Comparison of ENCODE assay signal across 18 cellular contexts in the genomic region with DNA sequence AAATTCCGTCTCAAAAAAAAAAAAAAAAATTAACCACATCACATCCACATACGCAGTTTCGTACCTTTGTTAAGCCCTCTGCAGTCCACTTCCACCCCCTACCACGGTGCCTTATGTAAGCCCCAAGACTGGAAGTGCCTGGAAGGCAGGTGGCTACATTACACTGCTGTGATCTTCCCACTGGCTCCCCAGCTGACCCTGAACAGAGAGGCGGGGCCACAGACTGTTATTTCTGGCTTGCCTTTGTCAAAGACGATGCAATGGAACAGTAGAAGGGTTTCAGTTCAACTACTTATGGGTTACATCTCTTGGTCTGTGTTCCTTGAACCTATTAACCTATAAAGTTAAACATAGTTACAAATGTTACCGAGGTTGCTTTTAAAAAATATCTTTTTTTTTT. TPM values are rescaled to one million over a fixed set of nuclear protein-coding genes. Genes with fewer than 3 reads are reported as not detected.
A peak's percentile ranks its signal among the peaks of the same experiment; 100 is the strongest.
DNase-seq lines count a peak whose midpoint lies in the region; ATAC-seq, FAIRE-seq and TF ChIP-seq lines count a peak whose summit lies in the region.
"Had no signal": no experiment of that assay in that cellular context is flagged by ENCODE, and none has a peak within 500 bp of the region (broad histone marks: within the 10 kb centered on the region; RNA-seq: fewer than 3 reads in every experiment).

No MANE protein-coding gene starts in this region.

- no peaks in the 10 kb centered on the region for H3K4me1 ChIP-seq in K562 (replicated peaks in 1 of 2; ENCODE audit: control insufficient read depth in 2 of 2, insufficient read depth in 2 of 2, low read length in 2 of 2)
- H3K4me1 ChIP-seq: HAP-1 had no signal

- no peak for TF ChIP-seq RAD21 in K562 (CRISPR knock-in tag; conservative IDR thresholded peaks at IDR 0.05 in 1 of 2, IDR thresholded peaks at IDR 0.05 in 1 of 2)

- no peaks in the 10 kb centered on the region for H3K36me3 ChIP-seq in K562 (ENCODE audit: control insufficient read depth, insufficient read depth, low read length)
- H3K36me3 ChIP-seq: BLaER1 treated with 17β-estradiol and CSF1 and Interleukin-3, amounts not matched to agents 10 nM and 100 nM; HAP-1 had no signal

- POLR2A ChIA-PET in K562 (lab: Yijun Ruan, JAX), result no interaction called here

- BruUV-seq in K562 (replicated peaks; lab: Mats Ljungman, UMichigan), result no TSS peak

- peaks cover 5 to 27% of the 10 kb centered on the region in 2 experiments; a peak in 3 of 5 replicates for H3K27me3 ChIP-seq in K562 (ENCODE audit: control insufficient read depth in 2 of 2, insufficient read depth in 2 of 2, low read length in 2 of 2)
- H3K27me3 ChIP-seq: BLaER1 treated with 17β-estradiol and CSF1 and Interleukin-3, amounts not matched to agents 10 nM and 100 nM had no signal

- no peak for TF ChIP-seq CTCF in GM20000 (IDR thresholded peaks at IDR 0.05; ENCODE audit: extremely low read depth, missing control alignments)
- no peak for TF ChIP-seq CTCF in K562 (IDR thresholded peaks at IDR 0.05 in 2 of 3, conservative IDR thresholded peaks at IDR 0.05 in 1 of 3; ENCODE audit: insufficient read depth in 2 of 3, low read depth in 1 of 3, low read length in 3 of 3)

- no peak overlapping the region for H3K4me3 ChIP-seq in K562
- H3K4me3 ChIP-seq: BLaER1 treated with 17β-estradiol and CSF1 and Interleukin-3, amounts not matched to agents 10 nM and 100 nM; HAP-1 had no signal

- peak; percentile 19 for DNase-seq in DMS 273 (lab: John Stamatoyannopoulos, UW; ENCODE audit: unreplicated experiment)
- DNase-seq in DMS 273 treated with DMSO at 0.1 percent for 48 hours (lab: John Stamatoyannopoulos, UW), result no peak
- DNase-seq in GM20000 (ENCODE audit: low spot score), result peak; percentile 9
- DNase-seq in MV-4-11 (lab: John Stamatoyannopoulos, UW), result peak; percentile 26
- no peak for DNase-seq in K562 (ENCODE audit: extremely low read depth in 1 of 4, low spot score in 3 of 4)
- no peak for DNase-seq in AG08396 (ENCODE audit: low spot score)
- DNase-seq in GM12892 (ENCODE audit: insufficient read length), result no peak
- DNase-seq: CD4-positive, CD25-positive, alpha-beta regulatory T cell; DMS79; EL; HFFc6 had no signal

- FAIRE-seq in K562 (lab: Jason Lieb, UNC), result no peak
- FAIRE-seq in GM12892 (lab: Jason Lieb, UNC), result no peak
- FAIRE-seq: G401.6, H1 had no signal

- H4K20me1 ChIP-seq in K562 (replicated peaks; ENCODE audit: control insufficient read depth, insufficient read depth, low read length), result no peaks in the 10 kb centered on the region
- H4K20me1 ChIP-seq: BLaER1 treated with 17β-estradiol and CSF1 and Interleukin-3, amounts not matched to agents 10 nM and 100 nM had no signal

- H3K27ac ChIP-seq in K562 (ENCODE audit: extremely low read depth, low read depth, low read length), result no peak overlapping the region
- H3K27ac ChIP-seq: 22Rv1; BLaER1 treated with 17β-estradiol and CSF1 and Interleukin-3, amounts not matched to agents 10 nM and 100 nM; KMS-11 had no signal

- intact Hi-C loops in K562 (cut with micrococcal nuclease), result no loop called here

- no peaks in the 10 kb centered on the region for H3K79me2 ChIP-seq in K562 (ENCODE audit: control insufficient read depth, insufficient read depth, low read length)

- H3K9me3 ChIP-seq in K562 (replicated peaks; ENCODE audit: control insufficient read depth, insufficient read depth, low read depth, low read length), result no peaks in the 10 kb centered on the region
- H3K9me3 ChIP-seq: BLaER1 treated with 17β-estradiol and CSF1 and Interleukin-3, amounts not matched to agents 10 nM and 100 nM; HAP-1 had no signal

- in situ Hi-C loops in K562 (cut with MboI), result no loop called here

- WGBS in K562 (ENCODE audit: insufficient coverage, low coverage, missing lambda C conversion rate), result under 1% methylated on average over 7 of the region's 7 CpGs

- CTCF ChIA-PET in K562 (lab: Yijun Ruan, JAX; ENCODE audit: low intra/inter-chr PET ratio), result no interaction called here

- H3K4me2 ChIP-seq in K562 (ENCODE audit: insufficient read depth, low read length), result no peak overlapping the region
- H3K4me2 ChIP-seq: KMS-11 had no signal

- H3K9ac ChIP-seq in K562 (ENCODE audit: insufficient read depth in 1 of 2, low read depth in 2 of 2, low read length in 2 of 2), result no peak overlapping the region
- H3K9ac ChIP-seq: BLaER1 treated with 17β-estradiol and CSF1 and Interleukin-3, amounts not matched to agents 10 nM and 100 nM; KMS-11 had no signal

- no peak overlapping the region for H2AFZ ChIP-seq in K562 (ENCODE audit: low read depth, low read length)

- no peaks in the 10 kb centered on the region for H3K9me1 ChIP-seq in K562 (ENCODE audit: control insufficient read depth, insufficient read depth, low read length)

- ATAC-seq in K562 (peak; percentile 61; the same call in 2 of the 3 replicates), HG03354 (IDR thresholded peaks at IDR 0.05; ENCODE audit: poor library complexity, severe bottlenecking, unreplicated experiment) (no peak)

- TF ChIP-seq POLR2A in K562 (conservative IDR thresholded peaks at IDR 0.05) (no peak), GM12892 (IDR thresholded peaks at IDR 0.05; ENCODE audit: low read depth, low read length) (no peak)

- TF ChIP-seq EP300 in K562 (IDR thresholded peaks at IDR 0.05; ENCODE audit: low read length), result no peak

TF ChIP-seq in K562, 482 proteins besides CTCF, POLR2A, EP300 and RAD21:
- TF ChIP-seq ZNF316 (IDR thresholded peaks at IDR 0.05), result peak; percentile 20; the same call in 1 of the 2 replicates
- no peak for TF ChIP-seq RBM15 (IDR thresholded peaks at IDR 0.05; ENCODE audit: insufficient read depth, low read length)
TF ChIP-seq in K562: peak in this region for 1.

RNA-seq across cellular contexts. Expression of a gene that starts 15.7 kb away (rescaled TPM):
- 27.4 and 46.0 TPM in 2 replicates for total RNA-seq in K562 (2011; cell fraction: chromatin; rRNA removed; ENCODE audit: low replicate concordance)
- total RNA-seq in K562 (2011; cell fraction: nucleolus; rRNA removed), result 25.0 and 27.9 TPM in 2 replicates
- total RNA-seq in K562 (2011; cell fraction: nucleoplasm; rRNA removed), result 63.9 and 106 TPM in 2 replicates
- total RNA-seq in K562 (2014; rRNA removed) (106 and 118 TPM in 2 replicates), K562 (2014; rRNA removed; fragmentation: Illumina TruSeq; extraction: Trizol) (166 and 174 TPM in 2 replicates), K562 (2015; rRNA removed; fragmentation: Illumina TruSeq; extraction: Trizol) (132 and 142 TPM in 2 replicates), K562 (2021) (107 and 122 TPM in 2 replicates)
- polyA plus RNA-seq in K562 (2011; rRNA removed) (163 TPM in 2 replicates), K562 (2014; fragmentation: Illumina TruSeq; extraction: Trizol) (177 TPM in 2 replicates), K562 (2014; fragmentation: Nextera tagmentation; extraction: Ambion mirVana) (100 to 1,000 TPM; 366 to 481 TPM), K562 (2014; rRNA removed) (143 TPM in 2 replicates)
- polyA plus RNA-seq in K562 (2011; cell fraction: cytosol; rRNA removed), result 72.4 and 141 TPM in 2 replicates
- 32.2 and 59.7 TPM in 2 replicates for polyA plus RNA-seq in K562 (2011; cell fraction: nucleus; rRNA removed)
- 135 and 320 TPM in 2 replicates for polyA plus RNA-seq in K562 (2012)
- polyA minus RNA-seq in K562 (2011; rRNA and poly(A)+ RNA removed), result 72.0 and 91.7 TPM in 2 replicates
- 28.1 and 34.2 TPM in 2 replicates for polyA minus RNA-seq in K562 (2011; cell fraction: cytosol; rRNA and poly(A)+ RNA removed)
- 14.1 and 23.3 TPM in 2 replicates for polyA minus RNA-seq in K562 (2011; cell fraction: nucleus; rRNA and poly(A)+ RNA removed)
- 178 TPM for polyA plus RNA-seq in GM12892 (2012; ENCODE audit: missing spikeins)

Comparison
In these comparisons a context has a peak if more than half of its experiments do, and no peak if none do; other contexts are left out.
1. DNase-seq: peak in DMS 273 (single experiment), GM20000 (single experiment) and MV-4-11 (single experiment); none in DMS 273 treated with DMSO at 0.1 percent for 48 hours (single experiment), K562 (0 of 4), AG08396 (single experiment) and GM12892 (single experiment).